In the genomic region with DNA sequence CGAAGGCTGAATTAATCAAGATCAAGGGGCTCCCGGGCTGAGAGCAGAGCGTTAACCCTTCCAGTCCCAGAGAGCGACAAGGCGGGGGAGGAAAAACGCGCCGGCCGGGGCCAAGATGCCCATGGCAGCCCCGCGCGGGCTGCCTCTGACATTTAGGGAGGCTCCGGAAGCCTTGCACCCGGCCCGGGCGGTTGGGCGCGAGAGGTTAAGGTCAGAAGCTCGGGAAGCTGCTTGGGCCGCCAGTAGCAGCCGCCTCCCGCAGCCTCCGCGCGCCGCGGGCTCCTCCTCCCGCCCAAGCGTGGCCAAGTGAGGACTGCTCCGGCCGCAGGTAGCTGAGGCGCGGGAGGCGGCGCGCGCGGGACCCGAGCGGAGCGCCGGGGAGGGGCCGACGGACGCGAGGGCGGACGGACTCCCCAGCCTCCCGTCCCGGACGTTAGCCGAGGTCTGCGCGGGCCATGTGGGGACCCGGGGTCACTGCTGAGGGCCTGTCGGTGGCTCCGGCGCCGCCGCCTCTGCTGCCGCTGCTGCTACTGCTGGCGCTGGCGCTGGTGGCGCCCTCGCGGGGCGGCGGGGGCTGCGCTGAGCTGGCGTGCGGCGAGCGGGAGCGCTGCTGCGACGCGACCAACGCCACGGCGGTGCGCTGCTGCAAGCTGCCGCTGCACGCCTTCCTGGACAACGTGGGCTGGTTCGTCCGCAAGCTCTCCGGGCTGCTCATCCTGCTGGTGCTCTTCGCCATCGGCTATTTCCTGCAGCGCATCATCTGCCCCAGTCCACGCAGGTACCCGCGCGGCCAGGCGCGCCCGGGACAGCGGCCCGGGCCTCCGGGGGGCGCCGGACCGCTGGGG, we compare ENCODE assay signal across 8 cellular contexts. TPM values are rescaled to one million over a fixed set of nuclear protein-coding genes. Genes with fewer than 3 reads are reported as not detected.
DNase-seq lines count a peak whose midpoint lies in the region; ATAC-seq and TF ChIP-seq lines count a peak whose summit lies in the region.

A gene (plus strand): TSS at position 242 of the 845 bp plus-strand sequence. CDS start 214 bp downstream, at position 456.

- no peak for TF ChIP-seq POLR2A in ovary (IDR thresholded peaks at IDR 0.05)

- peaks cover 9% of the 10 kb centered on the region for H3K4me1 Mint-ChIP-seq in activated naive CD4-positive, alpha-beta T cell treated with anti-CD3 and anti-CD28 coated beads for 36 hours (ENCODE audit: low read depth)

- no peaks in the 10 kb centered on the region for H3K36me3 Mint-ChIP-seq in activated naive CD4-positive, alpha-beta T cell treated with anti-CD3 and anti-CD28 coated beads for 36 hours (ENCODE audit: low read depth)

- WGBS in ovary, 3 donors, result 0 to 1% (median 0%) methylated on average over 44 to 103 of the region's 103 CpGs

- peaks cover 3% of the 10 kb centered on the region for H3K27me3 ChIP-seq in ovary

- H3K27ac ChIP-seq in ovary, result no peak within 1 kb of the TSS

- ATAC-seq in GM21515 (IDR thresholded peaks at IDR 0.05; ENCODE audit: unreplicated experiment), result peak; percentile 85

- peaks cover 6% of the 10 kb centered on the region for H3K4me1 ChIP-seq in ovary (ENCODE audit: insufficient read depth)

- TF ChIP-seq CTCF in ovary (IDR thresholded peaks at IDR 0.05), result peak in 1 of 3 donors; percentile 11

- no peak within 1 kb of the TSS for H3K27ac Mint-ChIP-seq in activated naive CD4-positive, alpha-beta T cell treated with anti-CD3 and anti-CD28 coated beads for 36 hours

- peak within 1 kb of the TSS; percentile 66 for H3K4me3 Mint-ChIP-seq in activated naive CD4-positive, alpha-beta T cell treated with anti-CD3 and anti-CD28 coated beads for 36 hours

- H3K27me3 Mint-ChIP-seq in activated naive CD4-positive, alpha-beta T cell treated with anti-CD3 and anti-CD28 coated beads for 36 hours (ENCODE audit: low read depth), result peaks cover 49% of the 10 kb centered on the region

- no peaks in the 10 kb centered on the region for H3K36me3 ChIP-seq in ovary

- no peaks in the 10 kb centered on the region for H3K9me3 ChIP-seq in ovary

- H3K9me3 Mint-ChIP-seq in activated naive CD4-positive, alpha-beta T cell treated with anti-CD3 and anti-CD28 coated beads for 36 hours, result no peaks in the 10 kb centered on the region

- intact Hi-C loops in activated naive CD4-positive, alpha-beta T cell treated with anti-CD3 and anti-CD28 coated beads for 36 hours (cut with micrococcal nuclease), result loop anchor here (5.0 kb wide), 2 partner anchors 172 to 532 kb away; a partner anchor contains a TSS
- intact Hi-C loops in head of caudate nucleus (cut with DNase I), result no loop called here
- intact Hi-C loops in ovary (cut with DNase I), result no loop called here

- CTCF ChIA-PET in activated naive CD4-positive, alpha-beta T cell treated with anti-CD3 and anti-CD28 coated beads for 36 hours (lab: Charles Lee), result interaction anchor here (1.1 kb wide), 1 partner anchor 193 kb away, joined by 4 read pairs; no protein-coding TSS in a partner anchor

- DNase-seq in EH (ENCODE audit: low read depth) (peak; percentile 61), HS-5 (ENCODE audit: low read depth) (peak; percentile 19), OCI-M1 (lab: John Stamatoyannopoulos, UW) (peak; percentile 78), head of caudate nucleus (peak in 38 of 42 donors; percentile 12 to 78 (median 56)), ovary (peak in 3 of 5 donors; percentile 26 to 46 (median 36)), DMS114 treated with DMSO at 0.1 percent for 48 hours (lab: John Stamatoyannopoulos, UW; ENCODE audit: unreplicated experiment) (no peak)
- DNase-seq in activated naive CD4-positive, alpha-beta T cell treated with anti-CD3 and anti-CD28 coated beads for 36 hours, result peak; percentile 57

- TF ChIP-seq EP300 in ovary (IDR thresholded peaks at IDR 0.05), result no peak

- peak within 1 kb of the TSS; percentile 43 for H3K4me3 ChIP-seq in ovary

RNA-seq across cellular contexts. Expression of the gene that starts here (rescaled TPM):
- not detected for total RNA-seq in activated naive CD4-positive, alpha-beta T cell treated with anti-CD3 and anti-CD28 coated beads for 36 hours
- total RNA-seq in ovary, result under 1 TPM in 5 of 7 donors, not detected in 2; 0.15 to 0.43 (median 0.32) TPM
- polyA plus RNA-seq in ovary, result under 1 TPM; 0.27 to 0.34 TPM

Comparison
In these comparisons a context has a peak if more than half of its experiments do, and no peak if none do; other contexts are left out.
1. Peak in DNase-seq in activated naive CD4-positive, alpha-beta T cell treated with anti-CD3 and anti-CD28 coated beads for 36 hours; RNA of the gene not detected or under 1 TPM.
2. Peak in DNase-seq and H3K4me3 ChIP-seq in ovary; RNA of the gene not detected or under 1 TPM.